In genomic region chr19:8663920-8664670, GRCh38 we compare ENCODE assay signal across 9 cellular contexts. TPM values are rescaled to one million over a fixed set of nuclear protein-coding genes. Genes with fewer than 3 reads are reported as not detected.
DNase-seq lines count a peak whose midpoint lies in the region; ATAC-seq, FAIRE-seq and TF ChIP-seq lines count a peak whose summit lies in the region.
"Had no signal": no experiment of that assay in that cellular context is flagged by ENCODE, and none has a peak within 500 bp of the region (broad histone marks: within the 10 kb centered on the region; RNA-seq: fewer than 3 reads in every experiment).

No MANE protein-coding gene starts in this region.

- H3K4me3 ChIP-seq in GM12878 (no peak overlapping the region), Caco-2 (ENCODE audit: low read depth, low read length) (no peak overlapping the region)

- no peak overlapping the region for H3K4me2 ChIP-seq in GM12878 (ENCODE audit: control insufficient read depth, insufficient read depth)

- DNase-seq in GM20000 (ENCODE audit: low spot score), result peak; percentile 22
- peak; percentile 67 for DNase-seq in activated CD4-positive, alpha-beta T cell treated with anti-CD3 and anti-CD28 coated beads, Interleukin-2, amount 10 ng/mL, durations not matched to agents 24 days and 14 days
- DNase-seq in GM12878 (ENCODE audit: low read depth, low spot score), result no peak
- peak in 2 of 3 experiments; percentile 8 to 15 for DNase-seq in stimulated activated CD4-positive, alpha-beta T cell treated with anti-CD3 and anti-CD28 coated beads, TNF-alpha, amount 100 ng/mL, for 4 hours (ENCODE audit: low read depth in 3 of 3)
- no peak for DNase-seq in Caco-2
- DNase-seq in DMS114 treated with DMSO at 0.1 percent for 48 hours (lab: John Stamatoyannopoulos, UW; ENCODE audit: unreplicated experiment), result no peak
- no peak for DNase-seq in foreskin keratinocyte

- no peaks in the 10 kb centered on the region for H3K79me2 ChIP-seq in GM12878 (ENCODE audit: control insufficient read depth, insufficient read depth, low read length)

- peaks cover 4% of the 10 kb centered on the region for H3K9me3 Mint-ChIP-seq in activated CD4-positive, alpha-beta T cell treated with anti-CD3 and anti-CD28 coated beads, Interleukin-2, amount 10 ng/mL, durations not matched to agents 24 days and 14 days
- H3K9me3 Mint-ChIP-seq in Caco-2 (ENCODE audit: unreplicated experiment), result no peaks in the 10 kb centered on the region

- TF ChIP-seq EP300 in GM12878 (IDR thresholded peaks at IDR 0.05; ENCODE audit: borderline replicate concordance in 1 of 2, control insufficient read depth in 1 of 2, low read depth in 2 of 2, low read length in 2 of 2), result no peak

- no peak for TF ChIP-seq POLR2A in GM12878 (IDR thresholded peaks at IDR 0.05; ENCODE audit: low read depth, low read length)

- H3K36me3 ChIP-seq in GM12878 (ENCODE audit: control insufficient read depth in 2 of 2, insufficient read depth in 2 of 2, low read length in 1 of 2), result no peaks in the 10 kb centered on the region
- H3K36me3 ChIP-seq in Caco-2 (ENCODE audit: control insufficient read depth, insufficient read depth, low read length), result no peaks in the 10 kb centered on the region

- no peak overlapping the region for H3K4me3 Mint-ChIP-seq in activated CD4-positive, alpha-beta T cell treated with anti-CD3 and anti-CD28 coated beads, Interleukin-2, amount 10 ng/mL, durations not matched to agents 24 days and 14 days
- H3K4me3 Mint-ChIP-seq in Caco-2 (ENCODE audit: unreplicated experiment), result no peak overlapping the region

- CTCF ChIA-PET in GM12878 (lab: Yijun Ruan, JAX) (interaction anchor here (2.0 kb wide), 1 partner anchor 30 kb away, joined by 9 read pairs; no protein-coding TSS in a partner anchor), Caco-2 (lab: Charles Lee) (no interaction called here)

- no peak overlapping the region for H2AFZ ChIP-seq in GM12878 (ENCODE audit: control insufficient read depth, low read depth, low read length)

- WGBS in GM12878 (ENCODE audit: insufficient coverage, insufficient replicate concordance, low lambda C conversion rate, missing lambda C conversion rate), result 4% methylated on average over 18 of the region's 22 CpGs

- H3K27me3 Mint-ChIP-seq in activated CD4-positive, alpha-beta T cell treated with anti-CD3 and anti-CD28 coated beads, Interleukin-2, amount 10 ng/mL, durations not matched to agents 24 days and 14 days, result no peaks in the 10 kb centered on the region
- no peaks in the 10 kb centered on the region for H3K27me3 Mint-ChIP-seq in Caco-2 (ENCODE audit: insufficient read depth, unreplicated experiment)

- no peak for ATAC-seq in GM12878
- no peak for ATAC-seq in GM21360 (IDR thresholded peaks at IDR 0.05; ENCODE audit: unreplicated experiment)
- no peak for ATAC-seq in foreskin keratinocyte

- H3K27me3 ChIP-seq in GM12878 (replicated peaks in 1 of 2; ENCODE audit: control insufficient read depth in 2 of 2, insufficient read depth in 2 of 2, low read length in 1 of 2), result no peaks in the 10 kb centered on the region
- no peaks in the 10 kb centered on the region for H3K27me3 ChIP-seq in Caco-2 (replicated peaks; ENCODE audit: control insufficient read depth, insufficient read depth, low read length)
- no peaks in the 10 kb centered on the region for H3K27me3 ChIP-seq in foreskin keratinocyte

- TF ChIP-seq CTCF in GM20000 (IDR thresholded peaks at IDR 0.05; ENCODE audit: extremely low read depth, missing control alignments), result no peak
- no peak for TF ChIP-seq CTCF in GM12878 (IDR thresholded peaks at IDR 0.05 in 2 of 3, conservative IDR thresholded peaks at IDR 0.05 in 1 of 3; ENCODE audit: control insufficient read depth in 2 of 3, extremely low read depth in 1 of 3, insufficient read depth in 1 of 3, low read depth in 3 of 3, low read length in 3 of 3)
- TF ChIP-seq CTCF in Caco-2 (IDR thresholded peaks at IDR 0.05; ENCODE audit: insufficient read depth in 1 of 2, low read depth in 1 of 2, low read length in 1 of 2, severe bottlenecking in 1 of 2, unreplicated experiment in 1 of 2), result no peak
- no peak for TF ChIP-seq CTCF in foreskin keratinocyte (conservative IDR thresholded peaks at IDR 0.05)

- SMC1A ChIA-PET in GM12878 (lab: Charles Lee; ENCODE audit: uncharacterized antibody, unreplicated experiment), result interaction anchor here (1.3 kb wide), 1 partner anchor 9 kb away, joined by 4 read pairs; no protein-coding TSS in a partner anchor

- FAIRE-seq in GM12878 (lab: Jason Lieb, UNC), result no peak

- in situ Hi-C loops in GM12878 (cut with MboI), result no loop called here

- peak overlapping the region; percentile 74 for H3K27ac Mint-ChIP-seq in activated CD4-positive, alpha-beta T cell treated with anti-CD3 and anti-CD28 coated beads, Interleukin-2, amount 10 ng/mL, durations not matched to agents 24 days and 14 days
- no peak overlapping the region for H3K27ac Mint-ChIP-seq in Caco-2 (ENCODE audit: unreplicated experiment)

- peaks cover 35% of the 10 kb centered on the region for H3K4me1 Mint-ChIP-seq in activated CD4-positive, alpha-beta T cell treated with anti-CD3 and anti-CD28 coated beads, Interleukin-2, amount 10 ng/mL, durations not matched to agents 24 days and 14 days
- no peaks in the 10 kb centered on the region for H3K4me1 Mint-ChIP-seq in Caco-2 (ENCODE audit: low read depth, unreplicated experiment)

- no TSS peak for BruUV-seq in GM12878 (replicated peaks; lab: Mats Ljungman, UMichigan)
- no TSS peak for BruUV-seq in Caco-2 (replicated peaks; lab: Mats Ljungman, UMichigan)

- no peak overlapping the region for H3K27ac ChIP-seq in GM12878 (ENCODE audit: control insufficient read depth, insufficient read depth)
- H3K27ac ChIP-seq in foreskin keratinocyte, result no peak overlapping the region

- intact Hi-C loops in activated CD4-positive, alpha-beta T cell treated with anti-CD3 and anti-CD28 coated beads, Interleukin-2, amount 10 ng/mL, durations not matched to agents 24 days and 14 days (cut with micrococcal nuclease), result no loop called here
- intact Hi-C loops in GM12878 (cut with micrococcal nuclease; ENCODE audit: unreplicated experiment), result no loop called here
- intact Hi-C loops in Caco-2 (cut with micrococcal nuclease; ENCODE audit: unreplicated experiment), result no loop called here

- no peaks in the 10 kb centered on the region for H3K4me1 ChIP-seq in GM12878 (ENCODE audit: control insufficient read depth, insufficient read depth, low read length)
- no peaks in the 10 kb centered on the region for H3K4me1 ChIP-seq in Caco-2
- H3K4me1 ChIP-seq in foreskin keratinocyte, result no peaks in the 10 kb centered on the region

- RAD21 ChIA-PET in GM12878 (lab: Charles Lee; ENCODE audit: unreplicated experiment), result no interaction called here

- H3K36me3 Mint-ChIP-seq in activated CD4-positive, alpha-beta T cell treated with anti-CD3 and anti-CD28 coated beads, Interleukin-2, amount 10 ng/mL, durations not matched to agents 24 days and 14 days (ENCODE audit: low read depth), result no peaks in the 10 kb centered on the region
- peaks cover 6% of the 10 kb centered on the region for H3K36me3 Mint-ChIP-seq in Caco-2 (ENCODE audit: insufficient read depth, unreplicated experiment)

- TF ChIP-seq RAD21 in GM12878 (IDR thresholded peaks at IDR 0.05; ENCODE audit: insufficient read depth, low read depth, low read length), result no peak

- no peak overlapping the region for H3K9ac ChIP-seq in GM12878 (ENCODE audit: control insufficient read depth, insufficient read depth, low read length)

- H3K9me3 ChIP-seq in GM12878 (replicated peaks; ENCODE audit: control insufficient read depth, insufficient read depth, low read length) (no peaks in the 10 kb centered on the region; the same call in 2 of the 3 replicates), Caco-2 (no peaks in the 10 kb centered on the region)

- no peaks in the 10 kb centered on the region for H4K20me1 ChIP-seq in GM12878 (ENCODE audit: control insufficient read depth, insufficient read depth)

- POLR2A ChIA-PET in GM12878 (lab: Charles Lee), result no interaction called here
- POLR2A ChIA-PET in Caco-2 (lab: Charles Lee), result no interaction called here

RNA-seq across cellular contexts. Expression of gene NFILZ, which starts 33.7 kb away (rescaled TPM):
- not detected in 2 replicates for total RNA-seq in activated CD4-positive, alpha-beta T cell treated with anti-CD3 and anti-CD28 coated beads, Interleukin-2, amount 10 ng/mL, durations not matched to agents 24 days and 14 days
- total RNA-seq in GM12878 (2013; cell fraction: nucleolus; rRNA removed), result not detected in 2 replicates
- total RNA-seq in GM12878 (2014; rRNA removed), result not detected in 2 replicates
- not detected in 2 replicates for total RNA-seq in GM12878 (2014; rRNA removed; fragmentation: Illumina TruSeq; extraction: Trizol)
- not detected in 2 replicates for total RNA-seq in GM12878 (2021)
- polyA plus RNA-seq in GM12878 (2011; ENCODE audit: low read depth), result not detected
- polyA plus RNA-seq in GM12878 (2011; rRNA removed), result not detected in 2 replicates
- polyA plus RNA-seq in GM12878 (2011; cell fraction: cytosol; rRNA removed), result not detected in 2 replicates
- not detected in 2 replicates for polyA plus RNA-seq in GM12878 (2011; cell fraction: nucleus; rRNA removed)
- polyA plus RNA-seq in GM12878 (2012), result not detected in 2 replicates
- polyA plus RNA-seq in GM12878 (2014; fragmentation: Illumina TruSeq; extraction: Trizol), result not detected in 2 replicates
- polyA plus RNA-seq in GM12878 (2014; fragmentation: Nextera tagmentation; extraction: Ambion mirVana), result not detected
- not detected in 2 replicates for polyA plus RNA-seq in GM12878 (2014; rRNA removed)
- polyA plus RNA-seq in GM12878 (2016; fragmentation: Nextera tagmentation; extraction: Ambion mirVana), result not detected
- polyA minus RNA-seq in GM12878 (2011; rRNA and poly(A)+ RNA removed), result not detected in 2 replicates
- polyA minus RNA-seq in GM12878 (2011; cell fraction: cytosol; rRNA and poly(A)+ RNA removed), result not detected in 2 replicates
- not detected in 2 replicates for polyA minus RNA-seq in GM12878 (2011; cell fraction: nucleus; rRNA and poly(A)+ RNA removed)
- total RNA-seq in Caco-2 (2022), result not detected in 2 replicates
- not detected in 2 replicates for total RNA-seq in foreskin keratinocyte
- polyA plus RNA-seq in foreskin keratinocyte, result not detected in 2 replicates
- total RNA-seq: dermis microvascular lymphatic vessel endothelial cell had no signal

RNA-seq across cellular contexts. Expression of gene ACTL9, which starts 34.5 kb away (rescaled TPM):
- total RNA-seq in activated CD4-positive, alpha-beta T cell treated with anti-CD3 and anti-CD28 coated beads, Interleukin-2, amount 10 ng/mL, durations not matched to agents 24 days and 14 days, result not detected in 2 replicates
- not detected in 2 replicates for total RNA-seq in GM12878 (2013; cell fraction: nucleolus; rRNA removed)
- total RNA-seq in GM12878 (2014; rRNA removed) (not detected in 2 replicates), GM12878 (2014; rRNA removed; fragmentation: Illumina TruSeq; extraction: Trizol) (not detected in 2 replicates), GM12878 (2021) (not detected in 2 replicates), Caco-2 (2022) (not detected in 2 replicates), foreskin keratinocyte (not detected in 2 replicates)
- not detected for polyA plus RNA-seq in GM12878 (2011; ENCODE audit: low read depth)
- polyA plus RNA-seq in GM12878 (2011; rRNA removed) (not detected in 2 replicates), GM12878 (2014; fragmentation: Illumina TruSeq; extraction: Trizol) (not detected in 2 replicates), GM12878 (2014; fragmentation: Nextera tagmentation; extraction: Ambion mirVana) (not detected), GM12878 (2014; rRNA removed) (not detected in 2 replicates), GM12878 (2016; fragmentation: Nextera tagmentation; extraction: Ambion mirVana) (not detected), foreskin keratinocyte (not detected in 2 replicates)
- not detected in 2 replicates for polyA plus RNA-seq in GM12878 (2011; cell fraction: cytosol; rRNA removed)
- polyA plus RNA-seq in GM12878 (2011; cell fraction: nucleus; rRNA removed), result not detected in 2 replicates
- polyA plus RNA-seq in GM12878 (2012), result not detected in 2 replicates
- polyA minus RNA-seq in GM12878 (2011; rRNA and poly(A)+ RNA removed), result not detected in 2 replicates
- polyA minus RNA-seq in GM12878 (2011; cell fraction: cytosol; rRNA and poly(A)+ RNA removed), result not detected in 2 replicates
- not detected in 2 replicates for polyA minus RNA-seq in GM12878 (2011; cell fraction: nucleus; rRNA and poly(A)+ RNA removed)
- total RNA-seq: dermis microvascular lymphatic vessel endothelial cell had no signal

RNA-seq across cellular contexts. Expression of gene ADAMTS10, which starts 53.6 kb away (rescaled TPM):
- 2.4 and 2.5 TPM in 2 replicates for total RNA-seq in activated CD4-positive, alpha-beta T cell treated with anti-CD3 and anti-CD28 coated beads, Interleukin-2, amount 10 ng/mL, durations not matched to agents 24 days and 14 days
- 21.9 and 25.7 TPM in 2 replicates for total RNA-seq in GM12878 (2013; cell fraction: nucleolus; rRNA removed)
- total RNA-seq in GM12878 (2014; rRNA removed) (0.68 TPM in 1 of 2 replicates, not detected in the other), GM12878 (2014; rRNA removed; fragmentation: Illumina TruSeq; extraction: Trizol) (0.09 and 0.13 TPM in 2 replicates), GM12878 (2021) (0.45 and 0.59 TPM in 2 replicates), Caco-2 (2022) (0.44 and 0.77 TPM in 2 replicates), foreskin keratinocyte (not detected in 2 replicates)
- polyA plus RNA-seq in GM12878 (2011; ENCODE audit: low read depth), result not detected
- polyA plus RNA-seq in GM12878 (2011; rRNA removed) (2.1 and 2.5 TPM in 2 replicates), GM12878 (2014; fragmentation: Illumina TruSeq; extraction: Trizol) (0.01 TPM in 1 of 2 replicates, not detected in the other), GM12878 (2014; fragmentation: Nextera tagmentation; extraction: Ambion mirVana) (not detected), GM12878 (2014; rRNA removed) (0.20 and 0.42 TPM in 2 replicates), GM12878 (2016; fragmentation: Nextera tagmentation; extraction: Ambion mirVana) (under 1 TPM in 1 of 2 experiments, not detected in 1; 0.15 TPM), foreskin keratinocyte (not detected in 2 replicates)
- polyA plus RNA-seq in GM12878 (2011; cell fraction: cytosol; rRNA removed), result 2.0 and 3.9 TPM in 2 replicates
- polyA plus RNA-seq in GM12878 (2011; cell fraction: nucleus; rRNA removed), result 50.0 and 53.0 TPM in 2 replicates
- 0.10 TPM in 1 of 2 replicates, not detected in the other for polyA plus RNA-seq in GM12878 (2012)
- polyA minus RNA-seq in GM12878 (2011; rRNA and poly(A)+ RNA removed), result 1.5 and 5.5 TPM in 2 replicates
- 1.1 and 2.2 TPM in 2 replicates for polyA minus RNA-seq in GM12878 (2011; cell fraction: cytosol; rRNA and poly(A)+ RNA removed)
- polyA minus RNA-seq in GM12878 (2011; cell fraction: nucleus; rRNA and poly(A)+ RNA removed), result 8.3 and 10.6 TPM in 2 replicates

RNA-seq across cellular contexts. Expression of gene OR2Z1, which starts 57.3 kb away (rescaled TPM):
- total RNA-seq in activated CD4-positive, alpha-beta T cell treated with anti-CD3 and anti-CD28 coated beads, Interleukin-2, amount 10 ng/mL, durations not matched to agents 24 days and 14 days, result not detected in 2 replicates
- total RNA-seq in GM12878 (2013; cell fraction: nucleolus; rRNA removed), result not detected in 2 replicates
- not detected in 2 replicates for total RNA-seq in GM12878 (2014; rRNA removed)
- total RNA-seq in GM12878 (2014; rRNA removed; fragmentation: Illumina TruSeq; extraction: Trizol), result not detected in 2 replicates
- not detected in 2 replicates for total RNA-seq in GM12878 (2021)
- polyA plus RNA-seq in GM12878 (2011; ENCODE audit: low read depth), result not detected
- polyA plus RNA-seq in GM12878 (2011; rRNA removed), result not detected in 2 replicates
- polyA plus RNA-seq in GM12878 (2011; cell fraction: cytosol; rRNA removed), result not detected in 2 replicates
- not detected in 2 replicates for polyA plus RNA-seq in GM12878 (2011; cell fraction: nucleus; rRNA removed)
- polyA plus RNA-seq in GM12878 (2012), result not detected in 2 replicates
- polyA plus RNA-seq in GM12878 (2014; fragmentation: Illumina TruSeq; extraction: Trizol), result not detected in 2 replicates
- not detected for polyA plus RNA-seq in GM12878 (2014; fragmentation: Nextera tagmentation; extraction: Ambion mirVana)
- polyA plus RNA-seq in GM12878 (2014; rRNA removed), result not detected in 2 replicates
- polyA plus RNA-seq in GM12878 (2016; fragmentation: Nextera tagmentation; extraction: Ambion mirVana), result not detected
- not detected in 2 replicates for polyA minus RNA-seq in GM12878 (2011; rRNA and poly(A)+ RNA removed)
- not detected in 2 replicates for polyA minus RNA-seq in GM12878 (2011; cell fraction: cytosol; rRNA and poly(A)+ RNA removed)
- polyA minus RNA-seq in GM12878 (2011; cell fraction: nucleus; rRNA and poly(A)+ RNA removed), result not detected in 2 replicates
- total RNA-seq in Caco-2 (2022), result not detected in 2 replicates
- not detected in 2 replicates for total RNA-seq in foreskin keratinocyte
- not detected in 2 replicates for polyA plus RNA-seq in foreskin keratinocyte
- total RNA-seq: dermis microvascular lymphatic vessel endothelial cell had no signal

Comparison
In these comparisons a context has a peak if more than half of its experiments do, and no peak if none do; other contexts are left out.
1. DNase-seq: peak in GM20000 (single experiment), activated CD4-positive, alpha-beta T cell treated with anti-CD3 and anti-CD28 coated beads, Interleukin-2, amount 10 ng/mL, durations not matched to agents 24 days and 14 days (single experiment) and stimulated activated CD4-positive, alpha-beta T cell treated with anti-CD3 and anti-CD28 coated beads, TNF-alpha, amount 100 ng/mL, for 4 hours (2 of 3); none in GM12878 (single experiment), Caco-2 (0 of 2), DMS114 treated with DMSO at 0.1 percent for 48 hours (single experiment) and foreskin keratinocyte (0 of 2).